In the genomic region with DNA sequence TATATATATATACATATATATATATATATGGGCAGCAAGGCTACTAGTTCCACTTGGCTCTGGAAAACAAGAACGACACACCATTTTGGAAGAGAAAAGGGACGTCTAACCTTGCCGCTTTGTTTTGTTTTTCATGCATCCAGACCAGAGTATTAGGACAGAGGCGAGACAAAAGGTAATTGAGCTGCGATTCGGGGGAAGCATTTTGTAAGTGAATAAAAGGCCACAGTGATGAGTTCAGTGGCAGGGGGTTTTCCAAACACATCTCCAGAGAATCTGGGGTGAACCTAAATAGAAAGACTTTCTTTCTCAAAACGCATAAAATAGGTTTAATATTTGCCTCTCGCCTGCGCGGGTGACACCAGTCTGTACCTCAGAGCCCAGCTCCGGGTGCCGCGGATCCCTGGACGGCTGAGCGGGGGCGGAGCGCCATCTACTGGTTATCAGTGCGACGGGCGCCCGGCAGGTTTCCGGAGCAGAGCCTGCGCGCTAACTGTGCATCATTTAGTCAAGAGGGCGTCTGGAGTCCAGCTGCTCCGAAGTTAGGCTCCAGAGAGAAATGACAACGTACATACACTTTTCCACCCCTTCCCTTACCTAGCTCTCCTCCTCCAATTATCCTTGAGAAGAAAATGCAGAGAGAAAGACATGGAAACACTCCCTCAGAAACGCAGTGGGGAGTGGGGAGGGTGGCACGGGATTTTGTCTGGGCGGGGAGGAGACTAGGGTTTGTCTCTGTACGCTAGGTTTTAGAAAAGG, we compare ENCODE assay signal across 1 cellular context.
A peak's percentile ranks its signal among the peaks of the same experiment; 100 is the strongest.
TF ChIP-seq lines count a peak whose summit lies in the region.

No MANE protein-coding gene starts in this region.

TF ChIP-seq in GM12878, 131 proteins besides CTCF, POLR2A, EP300 and RAD21 (continued from another document):
- TF ChIP-seq, protein P1, sequence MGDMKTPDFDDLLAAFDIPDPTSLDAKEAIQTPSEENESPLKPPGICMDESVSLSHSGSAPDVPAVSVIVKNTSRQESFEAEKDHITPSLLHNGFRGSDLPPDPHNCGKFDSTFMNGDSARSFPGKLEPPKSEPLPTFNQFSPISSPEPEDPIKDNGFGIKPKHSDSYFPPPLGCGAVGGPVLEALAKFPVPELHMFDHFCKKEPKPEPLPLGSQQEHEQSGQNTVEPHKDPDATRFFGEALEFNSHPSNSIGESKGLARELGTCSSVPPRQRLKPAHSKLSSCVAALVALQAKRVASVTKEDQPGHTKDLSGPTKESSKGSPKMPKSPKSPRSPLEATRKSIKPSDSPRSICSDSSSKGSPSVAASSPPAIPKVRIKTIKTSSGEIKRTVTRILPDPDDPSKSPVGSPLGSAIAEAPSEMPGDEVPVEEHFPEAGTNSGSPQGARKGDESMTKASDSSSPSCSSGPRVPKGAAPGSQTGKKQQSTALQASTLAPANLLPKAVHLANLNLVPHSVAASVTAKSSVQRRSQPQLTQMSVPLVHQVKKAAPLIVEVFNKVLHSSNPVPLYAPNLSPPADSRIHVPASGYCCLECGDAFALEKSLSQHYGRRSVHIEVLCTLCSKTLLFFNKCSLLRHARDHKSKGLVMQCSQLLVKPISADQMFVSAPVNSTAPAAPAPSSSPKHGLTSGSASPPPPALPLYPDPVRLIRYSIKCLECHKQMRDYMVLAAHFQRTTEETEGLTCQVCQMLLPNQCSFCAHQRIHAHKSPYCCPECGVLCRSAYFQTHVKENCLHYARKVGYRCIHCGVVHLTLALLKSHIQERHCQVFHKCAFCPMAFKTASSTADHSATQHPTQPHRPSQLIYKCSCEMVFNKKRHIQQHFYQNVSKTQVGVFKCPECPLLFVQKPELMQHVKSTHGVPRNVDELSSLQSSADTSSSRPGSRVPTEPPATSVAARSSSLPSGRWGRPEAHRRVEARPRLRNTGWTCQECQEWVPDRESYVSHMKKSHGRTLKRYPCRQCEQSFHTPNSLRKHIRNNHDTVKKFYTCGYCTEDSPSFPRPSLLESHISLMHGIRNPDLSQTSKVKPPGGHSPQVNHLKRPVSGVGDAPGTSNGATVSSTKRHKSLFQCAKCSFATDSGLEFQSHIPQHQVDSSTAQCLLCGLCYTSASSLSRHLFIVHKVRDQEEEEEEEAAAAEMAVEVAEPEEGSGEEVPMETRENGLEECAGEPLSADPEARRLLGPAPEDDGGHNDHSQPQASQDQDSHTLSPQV (IDR thresholded peaks at IDR 0.05), result 0 out of 2 replicates have a peak, but pooled peaks have one; percentile 25
- TF ChIP-seq, protein P2, sequence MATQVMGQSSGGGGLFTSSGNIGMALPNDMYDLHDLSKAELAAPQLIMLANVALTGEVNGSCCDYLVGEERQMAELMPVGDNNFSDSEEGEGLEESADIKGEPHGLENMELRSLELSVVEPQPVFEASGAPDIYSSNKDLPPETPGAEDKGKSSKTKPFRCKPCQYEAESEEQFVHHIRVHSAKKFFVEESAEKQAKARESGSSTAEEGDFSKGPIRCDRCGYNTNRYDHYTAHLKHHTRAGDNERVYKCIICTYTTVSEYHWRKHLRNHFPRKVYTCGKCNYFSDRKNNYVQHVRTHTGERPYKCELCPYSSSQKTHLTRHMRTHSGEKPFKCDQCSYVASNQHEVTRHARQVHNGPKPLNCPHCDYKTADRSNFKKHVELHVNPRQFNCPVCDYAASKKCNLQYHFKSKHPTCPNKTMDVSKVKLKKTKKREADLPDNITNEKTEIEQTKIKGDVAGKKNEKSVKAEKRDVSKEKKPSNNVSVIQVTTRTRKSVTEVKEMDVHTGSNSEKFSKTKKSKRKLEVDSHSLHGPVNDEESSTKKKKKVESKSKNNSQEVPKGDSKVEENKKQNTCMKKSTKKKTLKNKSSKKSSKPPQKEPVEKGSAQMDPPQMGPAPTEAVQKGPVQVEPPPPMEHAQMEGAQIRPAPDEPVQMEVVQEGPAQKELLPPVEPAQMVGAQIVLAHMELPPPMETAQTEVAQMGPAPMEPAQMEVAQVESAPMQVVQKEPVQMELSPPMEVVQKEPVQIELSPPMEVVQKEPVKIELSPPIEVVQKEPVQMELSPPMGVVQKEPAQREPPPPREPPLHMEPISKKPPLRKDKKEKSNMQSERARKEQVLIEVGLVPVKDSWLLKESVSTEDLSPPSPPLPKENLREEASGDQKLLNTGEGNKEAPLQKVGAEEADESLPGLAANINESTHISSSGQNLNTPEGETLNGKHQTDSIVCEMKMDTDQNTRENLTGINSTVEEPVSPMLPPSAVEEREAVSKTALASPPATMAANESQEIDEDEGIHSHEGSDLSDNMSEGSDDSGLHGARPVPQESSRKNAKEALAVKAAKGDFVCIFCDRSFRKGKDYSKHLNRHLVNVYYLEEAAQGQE (IDR thresholded peaks at IDR 0.05; ENCODE audit: low read depth, low read length), result no peak
- TF ChIP-seq EED (IDR thresholded peaks at IDR 0.05; ENCODE audit: low read depth) (no peak), CBX5 (IDR thresholded peaks at IDR 0.05; ENCODE audit: low read depth) (0 out of 2 replicates have a peak, but pooled peaks have one; percentile 70), SMARCA5 (IDR thresholded peaks at IDR 0.05) (peak; percentile 85), SMC3 (IDR thresholded peaks at IDR 0.05; ENCODE audit: borderline replicate concordance, low read length) (peak; percentile 76), NFIC (IDR thresholded peaks at IDR 0.05; ENCODE audit: low read depth, low read length) (no peak), ZNF24 (IDR thresholded peaks at IDR 0.05) (0 out of 2 replicates have a peak, but pooled peaks have one; percentile 68)
